ENCODE assay signal across 28 cellular contexts in the genomic region with DNA sequence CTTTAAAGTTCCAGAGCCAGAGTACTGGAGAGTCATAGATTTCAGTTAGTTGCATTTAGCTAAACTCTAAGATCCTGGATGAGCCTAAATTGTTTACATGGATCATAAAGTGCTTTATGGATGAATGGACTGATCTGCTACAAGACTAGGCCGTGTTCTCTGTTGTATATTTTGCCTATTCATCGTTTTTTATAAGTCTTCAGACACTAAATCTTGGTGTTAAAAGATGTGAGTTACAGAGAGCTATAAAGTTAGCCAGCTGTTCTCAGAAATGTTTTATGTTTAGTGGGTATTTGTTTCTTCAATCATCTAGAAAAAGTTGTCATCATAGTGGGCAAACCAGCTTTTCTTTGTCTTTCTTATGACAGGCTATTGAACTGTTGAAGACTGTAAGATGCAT.
"Had no signal": no experiment of that assay in that cellular context is flagged by ENCODE, and none has a peak within 500 bp of the region (broad histone marks: within the 10 kb centered on the region; RNA-seq: fewer than 3 reads in every experiment).

No MANE protein-coding gene starts in this region.

- H3K36me3 ChIP-seq: ascending aorta, SJSA1 had no signal

- H3K4me1 ChIP-seq: ascending aorta, body of pancreas, SJSA1 had no signal

- H3K4me3 Mint-ChIP-seq: activated CD4-positive, alpha-beta memory T cell treated with anti-CD3 and anti-CD28 coated beads for 36 hours; activated CD4-positive, alpha-beta T cell treated with anti-CD3 and anti-CD28 coated beads, Interleukin-2, amount 10 ng/mL, durations not matched to agents 7 days and 5 days; activated naive CD8-positive, alpha-beta T cell treated with anti-CD3 and anti-CD28 coated beads, Interleukin-2, amount 50 U/mL, for 24 hours; activated T-cell treated with anti-CD3 and anti-CD28 coated beads, Interleukin-2, amount 50 U/mL, for 4 hours; T-helper 1 cell treated with Interleukin-12 subunit alpha and Interleukin-12 subunit beta and Interleukin-4 antibody, amounts not matched to agents 30 μg/mL and 1 μg/mL, for 36 hours; WTC11 had no signal

- H3K27me3 Mint-ChIP-seq: activated CD4-positive, alpha-beta memory T cell treated with anti-CD3 and anti-CD28 coated beads for 36 hours; activated CD4-positive, alpha-beta T cell treated with anti-CD3 and anti-CD28 coated beads, Interleukin-2, amount 10 ng/mL, durations not matched to agents 7 days and 5 days; activated naive CD8-positive, alpha-beta T cell treated with anti-CD3 and anti-CD28 coated beads, Interleukin-2, amount 50 U/mL, for 24 hours had no signal

- H3K9me3 ChIP-seq: ascending aorta, body of pancreas had no signal

- H3K4me3 ChIP-seq: ascending aorta, body of pancreas, SJSA1 had no signal

- H3K36me3 Mint-ChIP-seq: activated CD4-positive, alpha-beta memory T cell treated with anti-CD3 and anti-CD28 coated beads for 36 hours; activated naive CD4-positive, alpha-beta T cell treated with anti-CD3 and anti-CD28 coated beads, Interleukin-2, amount 50 U/mL, for 72 hours had no signal

- H3K27ac Mint-ChIP-seq: activated CD4-positive, alpha-beta memory T cell treated with anti-CD3 and anti-CD28 coated beads for 36 hours; activated CD4-positive, alpha-beta T cell treated with anti-CD3 and anti-CD28 coated beads, Interleukin-2, amount 10 ng/mL, durations not matched to agents 7 days and 5 days; activated naive CD4-positive, alpha-beta T cell treated with anti-CD3 and anti-CD28 coated beads, Interleukin-2, amount 50 U/mL, for 72 hours; activated naive CD8-positive, alpha-beta T cell treated with anti-CD3 and anti-CD28 coated beads, Interleukin-2, amount 50 U/mL, for 24 hours; T-helper 1 cell treated with Interleukin-12 subunit alpha and Interleukin-12 subunit beta and Interleukin-4 antibody, amounts not matched to agents 30 μg/mL and 1 μg/mL, for 36 hours; WTC11 had no signal

- H3K27me3 ChIP-seq: ascending aorta, body of pancreas, SJSA1 had no signal

- H3K9me3 Mint-ChIP-seq: activated CD4-positive, alpha-beta T cell treated with anti-CD3 and anti-CD28 coated beads, Interleukin-2, amount 10 ng/mL, durations not matched to agents 7 days and 5 days; T-helper 1 cell treated with Interleukin-12 subunit alpha and Interleukin-12 subunit beta and Interleukin-4 antibody, amounts not matched to agents 30 μg/mL and 1 μg/mL, for 36 hours had no signal

- H3K27ac ChIP-seq: ascending aorta, body of pancreas, SJSA1 had no signal

- ATAC-seq: activated naive CD4-positive, alpha-beta T cell treated with anti-CD3 and anti-CD28 coated beads, Interleukin-2, amount 50 U/mL, for 72 hours; activated naive CD8-positive, alpha-beta T cell treated with anti-CD3 and anti-CD28 coated beads, Interleukin-2, amount 50 U/mL, for 24 hours; activated T-cell treated with anti-CD3 and anti-CD28 coated beads, Interleukin-2, amount 50 U/mL, for 4 hours; body of pancreas; PC-3; WTC11 had no signal

- FAIRE-seq: bronchial epithelial cell, RCC 7860 had no signal

- H3K4me1 Mint-ChIP-seq: activated CD4-positive, alpha-beta T cell treated with anti-CD3 and anti-CD28 coated beads, Interleukin-2, amount 10 ng/mL, durations not matched to agents 7 days and 5 days; activated naive CD8-positive, alpha-beta T cell treated with anti-CD3 and anti-CD28 coated beads, Interleukin-2, amount 50 U/mL, for 24 hours had no signal

- DNase-seq: activated CD4-positive, alpha-beta memory T cell treated with anti-CD3 and anti-CD28 coated beads for 36 hours; activated CD4-positive, alpha-beta T cell treated with anti-CD3 and anti-CD28 coated beads for 1 hour; activated CD4-positive, alpha-beta T cell treated with anti-CD3 and anti-CD28 coated beads, Interleukin-2, amount 10 ng/mL, durations not matched to agents 7 days and 5 days; activated CD8-positive, alpha-beta memory T cell treated with anti-CD3 and anti-CD28 coated beads for 24 hours; activated effector memory CD4-positive, alpha-beta T cell treated with anti-CD3 and anti-CD28 coated beads, Interleukin-2, amount 50 U/mL, for 16 hours; activated naive CD4-positive, alpha-beta T cell treated with Interleukin-2 at 50 U/mL for 16 hours; activated naive CD8-positive, alpha-beta T cell treated with anti-CD3 and anti-CD28 coated beads, Interleukin-2, amount 50 U/mL, for 24 hours; activated T-cell treated with anti-CD3 and anti-CD28 coated beads, Interleukin-2, amount 50 U/mL, for 4 hours; amniotic stem cell; body of pancreas; central memory CD4-positive, alpha-beta T cell; MM.1S; NCI-H1105; NCI-H1436; NCI-H187; NCI-H2081 treated with DMSO at 0.1 percent for 48 hours; NCI-H446; NCI-H524; PC-3; SHP77; T-helper 9 cell had no signal
